ENCODE assay signal across 9 cellular contexts in the genomic region with DNA sequence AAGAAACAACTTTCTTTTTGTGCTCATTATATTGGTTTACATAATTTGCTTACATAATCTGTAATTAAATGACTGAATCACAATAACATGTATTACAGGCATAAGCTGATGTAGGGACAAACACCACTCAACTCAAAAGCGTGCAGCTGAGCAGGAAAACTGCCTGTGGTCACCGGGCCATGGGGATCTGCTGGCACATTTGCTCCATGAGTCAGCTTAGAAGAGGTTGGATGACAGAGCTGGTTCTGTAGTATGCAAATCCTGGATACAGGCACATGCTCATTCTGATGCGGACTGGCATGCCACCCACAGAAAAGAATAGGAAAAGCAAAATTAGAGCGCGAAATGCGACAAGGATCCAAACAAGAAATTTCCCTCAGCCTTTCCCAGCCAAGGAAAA.
DNase-seq lines count a peak whose midpoint lies in the region; TF ChIP-seq lines count a peak whose summit lies in the region.
"Had no signal": no experiment of that assay in that cellular context is flagged by ENCODE, and none has a peak within 500 bp of the region (broad histone marks: within the 10 kb centered on the region; RNA-seq: fewer than 3 reads in every experiment).

No MANE protein-coding gene starts in this region.

- TF ChIP-seq CTCF in astrocyte of the cerebellum (IDR thresholded peaks at IDR 0.05; ENCODE audit: low read depth, low read length, missing control alignments): no peak

- peak; percentile 96 for DNase-seq in COLO829 (ENCODE audit: low spot score)
- peak; percentile 38 for DNase-seq in KBM-7
- peak; percentile 94 for DNase-seq in astrocyte of the cerebellum (ENCODE audit: low read depth)
- DNase-seq in NCI-H2171 treated with DMSO at 0.1 percent for 48 hours (lab: John Stamatoyannopoulos, UW): no peak
- no peak for DNase-seq in NCI-H2171 (lab: John Stamatoyannopoulos, UW)
- no peak for DNase-seq in stimulated activated CD8-positive, alpha-beta memory T cell treated with anti-CD3 and anti-CD28 coated beads, Interleukin-4, amount 100 ng/mL, for 48 hours
- no peak for DNase-seq in stimulated activated naive CD4-positive, alpha-beta T cell (lab: John Stamatoyannopoulos, UW)

- no peaks in the 10 kb centered on the region for H3K27me3 ChIP-seq in layer of hippocampus (ENCODE audit: control insufficient read depth, insufficient read depth, low read length)
- H3K27me3 ChIP-seq: tibial nerve had no signal

- H3K4me3 ChIP-seq in astrocyte of the cerebellum (ENCODE audit: low read depth, low read length): no peak overlapping the region
- H3K4me3 ChIP-seq: tibial nerve had no signal

- peak overlapping the region; percentile 46 for H3K27ac ChIP-seq in layer of hippocampus (ENCODE audit: low read depth, low read length)

- in situ Hi-C loops in KBM-7 (cut with MboI; ENCODE audit: low pct_unique_long_range_greater_than_20kb, low sequenced_read_pairs): no loop called here
- in situ Hi-C loops in astrocyte of the cerebellum (cut with HindIII; ENCODE audit: low sequenced_read_pairs): no loop called here

Comparison
In these comparisons a context has a peak if more than half of its experiments do, and no peak if none do; other contexts are left out.
1. DNase-seq: peak in COLO829 (single experiment), KBM-7 (single experiment) and astrocyte of the cerebellum (single experiment); none in NCI-H2171 treated with DMSO at 0.1 percent for 48 hours (single experiment), NCI-H2171 (single experiment), stimulated activated CD8-positive, alpha-beta memory T cell treated with anti-CD3 and anti-CD28 coated beads, Interleukin-4, amount 100 ng/mL, for 48 hours (single experiment) and stimulated activated naive CD4-positive, alpha-beta T cell (0 of 6).